In the genomic region with DNA sequence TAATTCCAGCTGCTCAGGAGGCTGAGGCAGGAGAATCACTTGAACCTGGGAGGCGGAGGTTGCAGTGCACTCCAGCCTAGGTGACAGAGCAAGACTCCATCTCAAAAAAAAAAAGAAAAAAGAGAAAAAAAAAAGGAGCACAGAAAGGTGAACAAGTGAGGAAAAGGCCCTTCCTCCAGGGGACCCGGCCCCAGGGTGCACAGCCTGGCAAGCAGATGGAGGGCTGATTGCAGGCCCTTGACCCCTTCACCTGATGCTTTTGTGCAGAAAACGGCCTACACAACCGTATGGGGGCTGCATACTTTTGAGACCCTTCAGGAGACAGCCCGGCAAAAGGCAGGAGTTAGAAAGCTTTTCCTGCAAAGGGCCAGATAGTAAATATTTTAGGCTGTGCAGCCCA, we compare ENCODE assay signal across 31 cellular contexts. TPM values are rescaled to one million over a fixed set of nuclear protein-coding genes. Genes with fewer than 3 reads are reported as not detected.
"Had no signal": no experiment of that assay in that cellular context is flagged by ENCODE, and none has a peak within 500 bp of the region (broad histone marks: within the 10 kb centered on the region; RNA-seq: fewer than 3 reads in every experiment).

No MANE protein-coding gene starts in this region.

- H3K4me3 ChIP-seq: lower lobe of right lung, neural progenitor cell, prostate gland, smooth muscle cell, stomach, thyroid gland had no signal

- H3K36me3 ChIP-seq: lower lobe of right lung, neural progenitor cell, prostate gland, stomach, thyroid gland, WERI-Rb-1 had no signal

- H3K27me3 ChIP-seq: neural progenitor cell, stomach, thyroid gland had no signal

- FAIRE-seq: bronchial epithelial cell, colon had no signal

- H3K27ac ChIP-seq: lower lobe of right lung, neural progenitor cell, thyroid gland had no signal

- H3K9me3 ChIP-seq: lower lobe of right lung, prostate gland, stomach, thyroid gland had no signal

- H3K4me2 ChIP-seq: neural progenitor cell, smooth muscle cell had no signal

- ATAC-seq: activated CD4-positive, CD25-positive, alpha-beta regulatory T cell treated with anti-CD3 and anti-CD28 coated beads, Interleukin-2, amount 50 U/mL, for 24 hours; T-helper 17 cell had no signal

- H2AFZ ChIP-seq: neural progenitor cell had no signal

- H3K4me1 ChIP-seq: prostate gland, thyroid gland had no signal

- DNase-seq: activated CD4-positive, alpha-beta memory T cell treated with anti-CD3 and anti-CD28 coated beads for 36 hours; activated CD4-positive, alpha-beta T cell treated with anti-CD3 and anti-CD28 coated beads, Interleukin-2, amount 10 ng/mL, durations not matched to agents 24 days and 14 days; activated CD8-positive, alpha-beta memory T cell treated with anti-CD3 and anti-CD28 coated beads, Interleukin-2, amount 50 U/mL, for 4 hours; activated gamma-delta T cell treated with Interleukin-2 at 50 U/mL for 16 hours; activated naive CD4-positive, alpha-beta T cell treated with anti-CD3 and anti-CD28 coated beads, Interleukin-2, amount 50 U/mL, for 16 hours; activated T-cell treated with anti-CD3 and anti-CD28 coated beads, Interleukin-2, amount 50 U/mL, for 24 hours; effector memory CD4-positive, alpha-beta T cell; immature natural killer cell; kidney glomerular epithelial cell; lower lobe of right lung; mesenchymal stem cell; natural killer cell; retina; stimulated activated CD4-positive, alpha-beta T cell treated with anti-CD3 and anti-CD28 coated beads, Interleukin-15, amount 100 ng/mL, for 24 hours; stimulated activated CD4-positive, alpha-beta T cell treated with anti-CD3 and anti-CD28 coated beads, Interleukin-2, amount 100 ng/mL, for 24 hours; stimulated activated naive B cell treated with anti-CD40 and anti-IgM and Interleukin-4, amounts not matched to agents 10 μg/mL and 1 μg/mL and 100 μg/mL, for 72 hours; stomach; T-helper 17 cell; T1000; thyroid gland had no signal

RNA-seq across cellular contexts. Expression of a gene that starts 33.9 kb away (rescaled TPM):
- total RNA-seq: bronchial epithelial cell, dermis microvascular lymphatic vessel endothelial cell, fibroblast of lung, fibroblast of villous mesenchyme, osteocyte had no signal
